1 cellular context compared by ENCODE assay signal in the genomic region with DNA sequence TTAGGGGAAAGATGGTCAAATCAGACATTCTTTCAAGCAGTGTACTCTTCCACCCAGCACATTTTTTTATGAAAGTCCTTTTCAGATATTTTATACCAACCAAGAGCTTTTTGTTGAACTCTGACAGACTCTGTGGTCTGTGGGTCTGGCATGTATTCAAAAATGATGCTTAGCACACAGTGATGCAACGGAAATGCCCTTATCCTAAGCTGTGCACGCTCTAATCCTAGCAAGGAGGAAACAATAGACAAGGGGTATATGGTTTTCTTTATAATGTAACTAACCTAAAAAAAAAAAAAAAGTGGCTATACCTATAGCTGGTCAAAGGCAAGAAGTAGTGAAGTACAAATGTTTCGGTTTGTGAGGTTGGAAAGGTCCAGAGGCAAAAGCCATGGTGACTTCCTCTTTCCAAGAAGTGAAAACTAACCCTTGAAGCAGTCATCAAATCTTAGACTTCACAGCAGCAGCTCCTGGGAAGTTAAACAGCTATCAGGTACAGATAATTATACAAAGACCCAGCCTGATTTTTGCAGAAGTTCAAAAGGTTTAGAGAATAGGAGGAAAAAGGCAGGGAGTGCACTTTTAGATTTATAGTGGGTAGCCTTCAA.
TF ChIP-seq lines count a peak whose summit lies in the region.

No MANE protein-coding gene starts in this region.

TF ChIP-seq in liver, 16 proteins besides CTCF, POLR2A, EP300 and RAD21:
- TF ChIP-seq, protein P1, sequence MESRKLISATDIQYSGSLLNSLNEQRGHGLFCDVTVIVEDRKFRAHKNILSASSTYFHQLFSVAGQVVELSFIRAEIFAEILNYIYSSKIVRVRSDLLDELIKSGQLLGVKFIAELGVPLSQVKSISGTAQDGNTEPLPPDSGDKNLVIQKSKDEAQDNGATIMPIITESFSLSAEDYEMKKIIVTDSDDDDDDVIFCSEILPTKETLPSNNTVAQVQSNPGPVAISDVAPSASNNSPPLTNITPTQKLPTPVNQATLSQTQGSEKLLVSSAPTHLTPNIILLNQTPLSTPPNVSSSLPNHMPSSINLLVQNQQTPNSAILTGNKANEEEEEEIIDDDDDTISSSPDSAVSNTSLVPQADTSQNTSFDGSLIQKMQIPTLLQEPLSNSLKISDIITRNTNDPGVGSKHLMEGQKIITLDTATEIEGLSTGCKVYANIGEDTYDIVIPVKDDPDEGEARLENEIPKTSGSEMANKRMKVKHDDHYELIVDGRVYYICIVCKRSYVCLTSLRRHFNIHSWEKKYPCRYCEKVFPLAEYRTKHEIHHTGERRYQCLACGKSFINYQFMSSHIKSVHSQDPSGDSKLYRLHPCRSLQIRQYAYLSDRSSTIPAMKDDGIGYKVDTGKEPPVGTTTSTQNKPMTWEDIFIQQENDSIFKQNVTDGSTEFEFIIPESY (IDR thresholded peaks at IDR 0.05), result peak; percentile 10
- TF ChIP-seq SP1 (IDR thresholded peaks at IDR 0.05), result no peak
